In the genomic region with DNA sequence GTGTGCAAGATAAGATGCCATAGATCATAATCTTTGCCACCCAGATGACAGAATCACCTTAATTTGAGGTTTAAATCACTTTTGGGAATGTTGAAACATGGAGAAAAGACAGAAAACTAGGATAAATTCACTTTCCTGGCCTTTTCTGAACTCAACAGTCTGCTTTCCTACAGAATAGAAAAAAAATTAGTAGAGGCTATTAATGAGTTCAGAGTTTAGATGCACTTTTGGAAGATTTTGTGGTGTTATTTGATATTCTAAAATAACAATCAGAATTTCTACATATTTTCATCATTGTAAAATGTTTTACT, we compare ENCODE assay signal across 18 cellular contexts.
DNase-seq lines count a peak whose midpoint lies in the region; ATAC-seq and TF ChIP-seq lines count a peak whose summit lies in the region.
"Had no signal": no experiment of that assay in that cellular context is flagged by ENCODE, and none has a peak within 500 bp of the region (broad histone marks: within the 10 kb centered on the region; RNA-seq: fewer than 3 reads in every experiment).

No MANE protein-coding gene starts in this region.

- H3K4me3 ChIP-seq in OCI-LY3 (ENCODE audit: low read length) = no peak overlapping the region
- H3K4me3 ChIP-seq: lung, PC-9 had no signal

- no peaks in the 10 kb centered on the region for H4K20me1 ChIP-seq in OCI-LY3 (ENCODE audit: insufficient read depth, low read length)

- peaks cover 36% of the 10 kb centered on the region for H3K4me1 ChIP-seq in OCI-LY3 (ENCODE audit: low read length)

- ATAC-seq in stimulated activated naive CD8-positive, alpha-beta T cell treated with anti-CD3 and anti-CD28 coated beads, Interleukin-15, Interleukin-2, amounts not matched to agents 100 U/mL and 50 U/mL, for 24 hours = no peak
- no peak for ATAC-seq in effector memory CD8-positive, alpha-beta T cell (replicated peaks)
- ATAC-seq in GM18909 (IDR thresholded peaks at IDR 0.05; ENCODE audit: poor library complexity, unreplicated experiment) (no peak), HG02623 (IDR thresholded peaks at IDR 0.05; ENCODE audit: unreplicated experiment) (no peak)

- H2AFZ ChIP-seq in OCI-LY3 (ENCODE audit: low read depth, low read length) = no peak overlapping the region
- H2AFZ ChIP-seq: PC-9 had no signal

- no peaks in the 10 kb centered on the region for H3K27me3 ChIP-seq in OCI-LY3 (ENCODE audit: low read depth, low read length)

- no peak for DNase-seq in stimulated activated naive CD8-positive, alpha-beta T cell treated with anti-CD3 and anti-CD28 coated beads, Interleukin-15, Interleukin-2, amounts not matched to agents 100 U/mL and 50 U/mL, for 24 hours
- DNase-seq in effector memory CD8-positive, alpha-beta T cell = no peak
- DNase-seq in type B pancreatic cell (ENCODE audit: extremely low spot score, unreplicated experiment) (no peak), GM19240 (ENCODE audit: insufficient read length, low spot score) (no peak)
- DNase-seq: activated CD4-positive, alpha-beta T cell treated with anti-CD3 and anti-CD28 coated beads for 4 hours; IMR-90; MM.1S; NCI-H1436 treated with DMSO at 0.1 percent for 48 hours; PC-9; SHP77 had no signal

- no peak for TF ChIP-seq CTCF in OCI-LY3 (IDR thresholded peaks at IDR 0.05; ENCODE audit: low read depth, low read length)
- no peak for TF ChIP-seq CTCF in type B pancreatic cell (conservative IDR thresholded peaks at IDR 0.05)

- no peak overlapping the region for H3K9ac ChIP-seq in OCI-LY3 (ENCODE audit: low read length)

- H3K9me3 Mint-ChIP-seq in stimulated activated naive CD8-positive, alpha-beta T cell treated with anti-CD3 and anti-CD28 coated beads, Interleukin-15, Interleukin-2, amounts not matched to agents 100 ng/mL and 50 ng/mL, for 24 hours = no peaks in the 10 kb centered on the region
- H3K9me3 Mint-ChIP-seq in effector memory CD8-positive, alpha-beta T cell = no peaks in the 10 kb centered on the region
- no peaks in the 10 kb centered on the region for H3K9me3 Mint-ChIP-seq in type B pancreatic cell
- H3K9me3 Mint-ChIP-seq: activated naive CD4-positive, alpha-beta T cell treated with anti-CD3 and anti-CD28 coated beads, Interleukin-2, amount 50 U/mL, for 24 hours; activated T-helper 1 cell treated with anti-CD3 and anti-CD28 coated beads, Interleukin-12 subunit alpha, Interleukin-12 subunit beta, Interleukin-2, Interleukin-4 antibody, amounts not matched to agents 30 ng/mL and 10 ng/mL and 1 ng/mL, durations not matched to agents 14 hours and 24 hours and 36 hours had no signal

- peaks cover 56% of the 10 kb centered on the region for H3K4me1 Mint-ChIP-seq in stimulated activated naive CD8-positive, alpha-beta T cell treated with anti-CD3 and anti-CD28 coated beads, Interleukin-15, Interleukin-2, amounts not matched to agents 100 ng/mL and 50 ng/mL, for 24 hours (ENCODE audit: low read depth)
- H3K4me1 Mint-ChIP-seq in effector memory CD8-positive, alpha-beta T cell (ENCODE audit: low read depth in 2 of 2) = peaks cover 33 to 39% of the 10 kb centered on the region in 2 donors
- peaks cover 8% of the 10 kb centered on the region for H3K4me1 Mint-ChIP-seq in type B pancreatic cell (ENCODE audit: unreplicated experiment)

- no peaks in the 10 kb centered on the region for H3K27me3 Mint-ChIP-seq in stimulated activated naive CD8-positive, alpha-beta T cell treated with anti-CD3 and anti-CD28 coated beads, Interleukin-15, Interleukin-2, amounts not matched to agents 100 ng/mL and 50 ng/mL, for 24 hours
- no peaks in the 10 kb centered on the region for H3K27me3 Mint-ChIP-seq in effector memory CD8-positive, alpha-beta T cell
- no peaks in the 10 kb centered on the region for H3K27me3 Mint-ChIP-seq in type B pancreatic cell
- H3K27me3 Mint-ChIP-seq: activated CD8-positive, alpha-beta memory T cell treated with anti-CD3 and anti-CD28 coated beads, Interleukin-2, amount 10 ng/mL, durations not matched to agents 7 days and 5 days; activated naive CD4-positive, alpha-beta T cell treated with anti-CD3 and anti-CD28 coated beads, Interleukin-2, amount 50 U/mL, for 24 hours had no signal

- H3K27ac ChIP-seq in OCI-LY3 (ENCODE audit: low read length) = no peak overlapping the region
- H3K27ac ChIP-seq: PC-9 had no signal

- no peaks in the 10 kb centered on the region for H3K9me3 ChIP-seq in OCI-LY3 (ENCODE audit: insufficient read depth, low read length)

- H3K79me2 ChIP-seq in OCI-LY3 (ENCODE audit: low read length) = no peaks in the 10 kb centered on the region

- H3K36me3 ChIP-seq in OCI-LY3 (replicated peaks; ENCODE audit: low read depth, low read length) = no peaks in the 10 kb centered on the region

- H3K4me3 Mint-ChIP-seq in stimulated activated naive CD8-positive, alpha-beta T cell treated with anti-CD3 and anti-CD28 coated beads, Interleukin-15, Interleukin-2, amounts not matched to agents 100 ng/mL and 50 ng/mL, for 24 hours = peak overlapping the region; percentile 62
- peak overlapping the region; percentile 74 to 78 for H3K4me3 Mint-ChIP-seq in effector memory CD8-positive, alpha-beta T cell
- no peak overlapping the region for H3K4me3 Mint-ChIP-seq in type B pancreatic cell

- H3K4me2 ChIP-seq in OCI-LY3 (ENCODE audit: low read length) = peak overlapping the region; percentile 60
- H3K4me2 ChIP-seq: PC-9 had no signal

- H3K27ac Mint-ChIP-seq in stimulated activated naive CD8-positive, alpha-beta T cell treated with anti-CD3 and anti-CD28 coated beads, Interleukin-15, Interleukin-2, amounts not matched to agents 100 ng/mL and 50 ng/mL, for 24 hours = peak overlapping the region; percentile 81
- H3K27ac Mint-ChIP-seq in effector memory CD8-positive, alpha-beta T cell = peak overlapping the region in 1 of 2 donors; percentile 72
- H3K27ac Mint-ChIP-seq in type B pancreatic cell = no peak overlapping the region

- H3K36me3 Mint-ChIP-seq in stimulated activated naive CD8-positive, alpha-beta T cell treated with anti-CD3 and anti-CD28 coated beads, Interleukin-15, Interleukin-2, amounts not matched to agents 100 ng/mL and 50 ng/mL, for 24 hours (ENCODE audit: low read depth) = peaks cover 34% of the 10 kb centered on the region
- H3K36me3 Mint-ChIP-seq in effector memory CD8-positive, alpha-beta T cell (ENCODE audit: insufficient read depth) = peaks cover 5% of the 10 kb centered on the region
- H3K36me3 Mint-ChIP-seq in type B pancreatic cell = peaks cover 12% of the 10 kb centered on the region
